In the genomic region with DNA sequence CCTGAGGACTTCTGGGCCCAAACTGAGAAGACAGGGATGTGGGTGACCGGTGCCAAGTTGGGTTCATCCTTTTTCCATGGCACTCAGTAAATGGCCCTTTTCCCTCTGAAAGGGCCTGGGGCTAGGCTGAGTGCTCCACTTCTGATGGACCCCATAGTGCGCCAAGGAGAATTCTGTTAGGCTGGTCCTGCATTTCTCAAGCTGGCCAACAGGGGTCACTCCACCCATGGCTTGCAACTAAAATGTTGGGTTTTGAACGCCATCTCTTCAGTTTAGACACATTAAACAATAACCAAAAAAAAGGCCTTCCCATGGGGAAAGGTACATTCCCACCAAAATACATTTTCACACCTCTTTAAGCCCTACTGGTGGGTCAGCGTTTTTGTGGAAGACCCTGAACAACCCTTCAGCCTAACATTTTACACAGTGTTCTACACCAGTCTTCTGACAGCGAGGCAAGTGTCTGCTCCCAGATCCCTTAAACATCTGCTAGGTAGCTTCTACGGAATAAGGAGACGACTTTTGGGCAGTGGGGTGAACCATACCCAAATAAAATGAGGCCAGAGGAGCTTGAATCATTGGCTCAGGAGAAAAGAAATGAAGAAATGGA, we compare ENCODE assay signal across 10 cellular contexts. TPM values are rescaled to one million over a fixed set of nuclear protein-coding genes. Genes with fewer than 3 reads are reported as not detected.
DNase-seq lines count a peak whose midpoint lies in the region; ATAC-seq and TF ChIP-seq lines count a peak whose summit lies in the region.
"Had no signal": no experiment of that assay in that cellular context is flagged by ENCODE, and none has a peak within 500 bp of the region (broad histone marks: within the 10 kb centered on the region; RNA-seq: fewer than 3 reads in every experiment).

No MANE protein-coding gene starts in this region.

- no peak overlapping the region for H3K27ac Mint-ChIP-seq in HFFc6
- H3K27ac Mint-ChIP-seq in brain, result peak overlapping the region in 3 of 5 experiments; percentile 23 to 29 (median 25)
- no peak overlapping the region for H3K27ac Mint-ChIP-seq in neural crest cell (ENCODE audit: unreplicated experiment)

- H3K27me3 Mint-ChIP-seq in HFFc6 (ENCODE audit: insufficient read depth) (peaks cover 42% of the 10 kb centered on the region), brain (peaks cover 2% of the 10 kb centered on the region), neural crest cell (ENCODE audit: low read depth) (no peaks in the 10 kb centered on the region)

- peak; percentile 59 for DNase-seq in D341Med (ENCODE audit: low spot score)
- no peak for DNase-seq in HFFc6
- no peak for DNase-seq in neural crest cell (ENCODE audit: low read depth, low spot score)
- no peak for DNase-seq in GM03348 (ENCODE audit: low spot score)
- no peak for DNase-seq in AG20443 (ENCODE audit: low spot score)
- no peak for DNase-seq in Ammon's horn (ENCODE audit: low spot score)
- DNase-seq: left ventricle myocardium superior, SW 1271 had no signal

- TF ChIP-seq CTCF in HFFc6 (IDR thresholded peaks at IDR 0.05) (peak; percentile 80), brain (conservative IDR thresholded peaks at IDR 0.05) (peak; percentile 56 to 75), neural crest cell (conservative IDR thresholded peaks at IDR 0.05) (peak; percentile 72)

- peaks cover 7% of the 10 kb centered on the region for H3K4me1 Mint-ChIP-seq in HFFc6 (ENCODE audit: low read depth)
- H3K4me1 Mint-ChIP-seq in brain, result peaks cover 73% of the 10 kb centered on the region
- H3K4me1 Mint-ChIP-seq in neural crest cell, result peaks cover 61% of the 10 kb centered on the region

- H3K9me3 Mint-ChIP-seq in HFFc6 (0 out of 2 replicates have a peak, but pooled peaks cover 3% of the 10 kb centered on the region), brain (no peaks in the 10 kb centered on the region), neural crest cell (peaks cover 4% of the 10 kb centered on the region)

- no peak overlapping the region for H3K4me3 Mint-ChIP-seq in HFFc6
- no peak overlapping the region for H3K4me3 Mint-ChIP-seq in brain
- H3K4me3 Mint-ChIP-seq in neural crest cell, result no peak overlapping the region

- no peak for ATAC-seq in HG02973 (IDR thresholded peaks at IDR 0.05; ENCODE audit: unreplicated experiment)
- ATAC-seq: left ventricle myocardium superior had no signal

- peaks cover 4% of the 10 kb centered on the region; the same call in 1 of the 2 replicates for H3K36me3 Mint-ChIP-seq in HFFc6 (ENCODE audit: low read depth)
- H3K36me3 Mint-ChIP-seq in brain, result peaks cover 56% of the 10 kb centered on the region
- H3K36me3 Mint-ChIP-seq in neural crest cell (ENCODE audit: low read depth), result peaks cover 23% of the 10 kb centered on the region

RNA-seq across cellular contexts. Expression of gene CNTFR, which starts 27.3 kb away (rescaled TPM):
- not detected for total RNA-seq in HFFc6 (2021; fragmentation: NEBNext Ultra II Directional; extraction: Animal tissue kit (Norgen Biotek cat#: 25700))
- polyA plus RNA-seq in brain (ENCODE audit: insufficient read depth, low read depth, low replicate concordance), result 92.8 TPM
- 112 and 115 TPM in 2 replicates for total RNA-seq in neural crest cell

RNA-seq across cellular contexts. Expression of gene ENHO, which starts 39.5 kb away (rescaled TPM):
- total RNA-seq in HFFc6 (2021; fragmentation: NEBNext Ultra II Directional; extraction: Animal tissue kit (Norgen Biotek cat#: 25700)), result under 1 TPM in 2 of 6 experiments, not detected in 4; 0.19 to 0.57 TPM
- polyA plus RNA-seq in brain (ENCODE audit: insufficient read depth, low read depth, low replicate concordance), result 211 TPM
- 12.0 and 13.2 TPM in 2 replicates for total RNA-seq in neural crest cell

RNA-seq across cellular contexts. Expression of gene RPP25L, which starts 49.7 kb away (rescaled TPM):
- 10 to 100 TPM; 16.1 to 22.0 (median 19.6) TPM for total RNA-seq in HFFc6 (2021; fragmentation: NEBNext Ultra II Directional; extraction: Animal tissue kit (Norgen Biotek cat#: 25700))
- polyA plus RNA-seq in brain (ENCODE audit: insufficient read depth, low read depth, low replicate concordance), result 30.9 TPM
- 22.7 and 23.8 TPM in 2 replicates for total RNA-seq in neural crest cell

RNA-seq across cellular contexts. Expression of gene DCTN3, which starts 58.1 kb away (rescaled TPM):
- total RNA-seq in HFFc6 (2021; fragmentation: NEBNext Ultra II Directional; extraction: Animal tissue kit (Norgen Biotek cat#: 25700)), result 100 to 1,000 TPM; 150 to 176 (median 161) TPM
- polyA plus RNA-seq in brain (ENCODE audit: insufficient read depth, low read depth, low replicate concordance), result 314 TPM
- 92.1 and 102 TPM in 2 replicates for total RNA-seq in neural crest cell

Comparison
In these comparisons a context has a peak if more than half of its experiments do, and no peak if none do; other contexts are left out.
1. H3K27ac Mint-ChIP-seq: peak in brain (3 of 5); none in HFFc6 (single experiment) and neural crest cell (single experiment).
2. RNA of gene CNTFR, which starts 27.3 kb away (total RNA-seq): 112 to 115 TPM in neural crest cell; not detected in HFFc6; every median in the first group is over 100 times any median in the second.
3. Peak in every context shown above with its lines, with median percentiles within 50 percentile points of each other: CTCF ChIP-seq.